In the genomic region with DNA sequence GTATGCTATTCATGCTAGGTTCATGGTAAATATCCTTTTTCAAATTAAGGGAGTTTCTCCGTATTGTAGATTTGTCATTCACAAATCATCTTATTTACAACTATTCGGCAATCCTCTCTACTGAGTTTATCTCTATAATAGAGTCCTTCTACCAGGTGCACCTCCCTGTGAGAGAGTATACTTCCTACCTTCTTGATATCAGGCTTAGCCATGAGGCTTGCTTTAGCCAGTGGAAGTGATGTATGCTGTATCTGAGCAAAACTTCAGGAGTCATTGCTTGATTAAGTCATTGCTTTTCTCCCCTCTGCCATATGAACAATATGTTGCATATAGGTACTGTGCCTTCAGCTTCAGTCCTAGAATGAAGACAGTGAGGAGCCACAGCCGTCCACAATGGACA, we compare ENCODE assay signal across 20 cellular contexts. TPM values are rescaled to one million over a fixed set of nuclear protein-coding genes. Genes with fewer than 3 reads are reported as not detected.
A peak's percentile ranks its signal among the peaks of the same experiment; 100 is the strongest.
DNase-seq lines count a peak whose midpoint lies in the region; ATAC-seq, FAIRE-seq and TF ChIP-seq lines count a peak whose summit lies in the region.
"Had no signal": no experiment of that assay in that cellular context is flagged by ENCODE, and none has a peak within 500 bp of the region (broad histone marks: within the 10 kb centered on the region; RNA-seq: fewer than 3 reads in every experiment).

No MANE protein-coding gene starts in this region.

- TF ChIP-seq CTCF in HepG2 (CRISPR knock-in tag; IDR thresholded peaks at IDR 0.05), result no peak
- TF ChIP-seq CTCF in right lobe of liver (IDR thresholded peaks at IDR 0.05), result no peak
- no peak for TF ChIP-seq CTCF in WTC11 (IDR thresholded peaks at IDR 0.05)
- TF ChIP-seq CTCF in type B pancreatic cell (conservative IDR thresholded peaks at IDR 0.05), result no peak

- POLR2A ChIA-PET in HepG2 (lab: Yijun Ruan, JAX), result no interaction called here
- POLR2A ChIA-PET in WTC11 (lab: Charles Lee), result no interaction called here

- peaks cover 7% of the 10 kb centered on the region for H3K4me1 Mint-ChIP-seq in WTC11
- H3K4me1 Mint-ChIP-seq in type B pancreatic cell (ENCODE audit: unreplicated experiment), result peaks cover 7% of the 10 kb centered on the region

- intact Hi-C loops in HepG2 (cut with micrococcal nuclease; ENCODE audit: unreplicated experiment) (no loop called here), right lobe of liver (cut with DNase I) (loop anchor here in 1 of 2 donors (10.0 kb wide), 1 partner anchor 48 kb away; no protein-coding TSS in a partner anchor)

- FAIRE-seq in HepG2 (lab: Jason Lieb, UNC) (no peak), GM12891 (lab: Jason Lieb, UNC) (peak; percentile 71)
- FAIRE-seq: HTR-8/SVneo had no signal

- no peak for TF ChIP-seq EP300 in HepG2 (IDR thresholded peaks at IDR 0.05; ENCODE audit: low read depth in 2 of 2, low read length in 2 of 2)
- no peak for TF ChIP-seq EP300 in HepG2 (CRISPR knock-in tag; IDR thresholded peaks at IDR 0.05; ENCODE audit: borderline replicate concordance)

- H3K27ac Mint-ChIP-seq in WTC11 (peak overlapping the region; percentile 34; the same call in 1 of the 2 replicates), type B pancreatic cell (peak overlapping the region; percentile 40)
- H3K27ac Mint-ChIP-seq: B cell had no signal

- H3K4me3 Mint-ChIP-seq in WTC11 (no peak overlapping the region), type B pancreatic cell (no peak overlapping the region)
- H3K4me3 Mint-ChIP-seq: B cell, IgD-negative memory B cell had no signal

- H3K36me3 ChIP-seq in HepG2 (replicated peaks in 1 of 2; ENCODE audit: control insufficient read depth in 1 of 2, insufficient read depth in 2 of 2, low read length in 2 of 2) (peaks cover 3 to 4% of the 10 kb centered on the region in 2 experiments; a peak in 4 of 5 replicates), right lobe of liver (no peaks in the 10 kb centered on the region)

- in situ Hi-C loops in HepG2 (cut with HindIII; ENCODE audit: extremely low pct_ligation_motif_present, low pct_unique_long_range_greater_than_20kb), result no loop called here

- no peaks in the 10 kb centered on the region for H3K27me3 Mint-ChIP-seq in WTC11 (ENCODE audit: low read depth)
- H3K27me3 Mint-ChIP-seq in type B pancreatic cell, result no peaks in the 10 kb centered on the region
- H3K27me3 Mint-ChIP-seq: B cell, IgD-negative memory B cell had no signal

- H3K4me3 ChIP-seq in HepG2 (replicated peaks in 1 of 3; ENCODE audit: insufficient read depth in 1 of 3, low read depth in 2 of 3, low read length in 3 of 3), result no peak overlapping the region
- H3K4me3 ChIP-seq in right lobe of liver, result no peak overlapping the region
- H3K4me3 ChIP-seq: BLaER1 treated with 17β-estradiol and CSF1 and Interleukin-3, amounts not matched to agents 10 nM and 100 nM had no signal

- no peak overlapping the region for H3K4me2 ChIP-seq in HepG2 (ENCODE audit: low read depth, low read length)
- H3K4me2 ChIP-seq: BLaER1 treated with 17β-estradiol and CSF1 and Interleukin-3, amounts not matched to agents 10 nM and 100 nM had no signal

- H2AFZ ChIP-seq in HepG2 (ENCODE audit: low read length), result no peak overlapping the region

- H3K4me1 ChIP-seq in HepG2 (ENCODE audit: insufficient read depth, low read length) (no peaks in the 10 kb centered on the region), right lobe of liver (no peaks in the 10 kb centered on the region)

- no peaks in the 10 kb centered on the region for H4K20me1 ChIP-seq in HepG2 (ENCODE audit: insufficient read depth, low read length)

- no peaks in the 10 kb centered on the region for H3K27me3 ChIP-seq in HepG2 (ENCODE audit: control insufficient read depth in 1 of 2, insufficient read depth in 2 of 2, low read length in 2 of 2)
- H3K27me3 ChIP-seq in right lobe of liver, result no peaks in the 10 kb centered on the region
- H3K27me3 ChIP-seq: BLaER1 treated with 17β-estradiol and CSF1 and Interleukin-3, amounts not matched to agents 10 nM and 100 nM had no signal

- CTCF ChIA-PET in HepG2 (lab: Yijun Ruan, JAX; ENCODE audit: low intra/inter-chr PET ratio, low total read pairs) (no interaction called here), WTC11 (lab: Charles Lee) (interaction anchor here (1.3 kb wide), 1 partner anchor 12 kb away, joined by 4 read pairs; no protein-coding TSS in a partner anchor)

- TF ChIP-seq RAD21 in HepG2 (CRISPR knock-in tag; IDR thresholded peaks at IDR 0.05), result no peak

- H3K36me3 Mint-ChIP-seq in WTC11 (peaks cover 26% of the 10 kb centered on the region), type B pancreatic cell (peaks cover 30% of the 10 kb centered on the region)

- H3K9ac ChIP-seq in HepG2 (ENCODE audit: insufficient read depth, low read depth, low read length), result no peak overlapping the region
- H3K9ac ChIP-seq: BLaER1 treated with 17β-estradiol and CSF1 and Interleukin-3, amounts not matched to agents 10 nM and 100 nM had no signal

- 88% methylated on average over 3 of the region's 3 CpGs for WGBS in HepG2 (ENCODE audit: low lambda C conversion rate)
- WGBS in right lobe of liver (ENCODE audit: insufficient coverage, low coverage, low lambda C conversion rate, missing lambda C conversion rate), result 97% methylated on average over 3 of the region's 3 CpGs

- H3K9me3 Mint-ChIP-seq in WTC11, result peaks cover 5% of the 10 kb centered on the region
- H3K9me3 Mint-ChIP-seq in type B pancreatic cell, result no peaks in the 10 kb centered on the region
- H3K9me3 Mint-ChIP-seq: IgD-negative memory B cell had no signal

- BruUV-seq in HepG2 (replicated peaks; lab: Mats Ljungman, UMichigan), result no TSS peak

- H3K27ac ChIP-seq in HepG2 (ENCODE audit: extremely low read length, insufficient read depth, low read length) (no peak overlapping the region), right lobe of liver (no peak overlapping the region)
- H3K27ac ChIP-seq: 22Rv1; BLaER1 treated with 17β-estradiol and CSF1 and Interleukin-3, amounts not matched to agents 10 nM and 100 nM had no signal

- DNase-seq in HepG2 (ENCODE audit: low spot score) (no peak), right lobe of liver (no peak), GM12891 (ENCODE audit: insufficient read length, low spot score) (no peak), WTC11 (ENCODE audit: low spot score) (no peak), type B pancreatic cell (ENCODE audit: extremely low spot score, unreplicated experiment) (no peak), mesenteric fat pad (ENCODE audit: low spot score) (no peak)
- DNase-seq in stimulated activated CD4-positive, alpha-beta T cell treated with anti-CD3 and anti-CD28 coated beads, Interleukin-2, amount 100 ng/mL, for 24 hours, result no peak
- DNase-seq: DMS153, DMS79 treated with DMSO at 0.1 percent for 48 hours, GF-D8, GOT3, H7, KG1 had no signal

- no peak for ATAC-seq in HepG2
- no peak for ATAC-seq in right lobe of liver
- no peak for ATAC-seq in WTC11
- ATAC-seq in GM18867 (IDR thresholded peaks at IDR 0.05; ENCODE audit: unreplicated experiment), result no peak
- ATAC-seq: HCT116 had no signal

- TF ChIP-seq POLR2A in HepG2 (IDR thresholded peaks at IDR 0.05; ENCODE audit: insufficient read depth in 1 of 2, low read depth in 2 of 2, low read length in 2 of 2) (no peak), right lobe of liver (IDR thresholded peaks at IDR 0.05) (no peak), GM12891 (IDR thresholded peaks at IDR 0.05; ENCODE audit: low read depth, low read length) (no peak)

- peaks cover 24% of the 10 kb centered on the region for H3K79me2 ChIP-seq in HepG2 (ENCODE audit: insufficient read depth, low read length)

- no peaks in the 10 kb centered on the region for H3K9me3 ChIP-seq in HepG2 (ENCODE audit: low read length)
- H3K9me3 ChIP-seq in right lobe of liver, result no peaks in the 10 kb centered on the region
- H3K9me3 ChIP-seq: BLaER1 treated with 17β-estradiol and CSF1 and Interleukin-3, amounts not matched to agents 10 nM and 100 nM had no signal

TF ChIP-seq in HepG2, 621 proteins besides CTCF, POLR2A, EP300 and RAD21:
- TF ChIP-seq RBM22 (optimal IDR thresholded peaks at IDR 0.05; ENCODE audit: low read length) (peak; percentile 27), NFE2L1 (CRISPR knock-in tag; IDR thresholded peaks at IDR 0.05; ENCODE audit: borderline replicate concordance) (no peak)
TF ChIP-seq in HepG2: peak in this region for 1.

TF ChIP-seq in GM12891, 5 proteins besides CTCF, POLR2A, EP300 and RAD21 (continues in another document):
- TF ChIP-seq POLR2AphosphoS5 (IDR thresholded peaks at IDR 0.05; ENCODE audit: low read depth, low read length), result no peak
- TF ChIP-seq PAX5 (IDR thresholded peaks at IDR 0.05; ENCODE audit: insufficient read depth, low read length, severe bottlenecking), result no peak

TF ChIP-seq in WTC11, 78 proteins besides CTCF, POLR2A, EP300 and RAD21 (continues in another document):
- no peak for TF ChIP-seq ZNF138 (CRISPR knock-in tag; conservative IDR thresholded peaks at IDR 0.05)
- TF ChIP-seq HMGA2 (CRISPR knock-in tag; IDR thresholded peaks at IDR 0.05), result no peak

RNA-seq across cellular contexts. Expression of gene NSRP1, which starts 20.5 kb away (rescaled TPM):
- total RNA-seq in HepG2 (2016; rRNA removed; fragmentation: Illumina TruSeq; extraction: Trizol) (12.7 and 14.3 TPM in 2 replicates), right lobe of liver (10 to 100 TPM in 1 of 6 experiments, 1 to 10 TPM in 5; 5.8 to 11.7 (median 8.1) TPM), WTC11 (2021) (22.8 to 24.6 TPM (median 23.8 TPM) in 3 replicates), type B pancreatic cell (ENCODE audit: low replicate concordance) (23.0 and 31.6 TPM in 2 replicates), mesenteric fat pad (37.1 TPM)
- total RNA-seq in HepG2 (2016; cell fraction: cytosol; rRNA removed; fragmentation: Illumina TruSeq; extraction: Trizol; ENCODE audit: low read depth), result 4.8 and 4.9 TPM in 2 replicates
- total RNA-seq in HepG2 (2016; cell fraction: insoluble cytoplasmic fraction; rRNA removed; fragmentation: Illumina TruSeq; extraction: Trizol), result 11.4 and 13.2 TPM in 2 replicates
- 6.2 and 6.9 TPM in 2 replicates for total RNA-seq in HepG2 (2016; cell fraction: membrane; rRNA removed; fragmentation: Illumina TruSeq; extraction: Trizol)
- 17.0 and 18.8 TPM in 2 replicates for total RNA-seq in HepG2 (2016; cell fraction: nucleus; rRNA removed; fragmentation: Illumina TruSeq; extraction: Trizol)
- 6.9 and 7.0 TPM in 2 replicates for polyA plus RNA-seq in HepG2 (2011; rRNA removed)
- 4.6 and 5.9 TPM in 2 replicates for polyA plus RNA-seq in HepG2 (2011; cell fraction: cytosol; rRNA removed)
- polyA plus RNA-seq in HepG2 (2011; cell fraction: nucleus; rRNA removed), result 7.8 and 8.7 TPM in 2 replicates
- polyA plus RNA-seq in HepG2 (2012), result 9.8 and 14.0 TPM in 2 replicates
- polyA plus RNA-seq in HepG2 (2016; cell fraction: cytosol; fragmentation: Illumina TruSeq; extraction: Trizol; ENCODE audit: low read depth), result 2.3 and 2.7 TPM in 2 replicates
- polyA plus RNA-seq in HepG2 (2016; cell fraction: insoluble cytoplasmic fraction; fragmentation: Illumina TruSeq; extraction: Trizol; ENCODE audit: low read depth), result 20.2 and 23.2 TPM in 2 replicates
- polyA plus RNA-seq in HepG2 (2016; cell fraction: membrane; fragmentation: Illumina TruSeq; extraction: Trizol; ENCODE audit: low read depth), result 4.3 and 5.8 TPM in 2 replicates
- 29.8 and 32.2 TPM in 2 replicates for polyA plus RNA-seq in HepG2 (2016; cell fraction: nucleus; fragmentation: Illumina TruSeq; extraction: Trizol; ENCODE audit: insufficient read depth, low read depth)
- polyA minus RNA-seq in HepG2 (2011; rRNA and poly(A)+ RNA removed; ENCODE audit: low replicate concordance), result 5.6 and 19.0 TPM in 2 replicates
- 3.8 and 5.9 TPM in 2 replicates for polyA minus RNA-seq in HepG2 (2011; cell fraction: cytosol; rRNA and poly(A)+ RNA removed)
- polyA minus RNA-seq in HepG2 (2011; cell fraction: nucleus; rRNA and poly(A)+ RNA removed), result 31.1 and 34.6 TPM in 2 replicates
- polyA plus RNA-seq in GM12891 (2012; ENCODE audit: low read depth, missing spikeins), result 27.0 TPM
